Comparison of ENCODE assay signal across 10 cellular contexts in genomic region chr3:156818890-156819289, GRCh38. TPM values are rescaled to one million over a fixed set of nuclear protein-coding genes. Genes with fewer than 3 reads are reported as not detected.
DNase-seq lines count a peak whose midpoint lies in the region; ATAC-seq and TF ChIP-seq lines count a peak whose summit lies in the region.
"Had no signal": no experiment of that assay in that cellular context is flagged by ENCODE, and none has a peak within 500 bp of the region (broad histone marks: within the 10 kb centered on the region; RNA-seq: fewer than 3 reads in every experiment).

No MANE protein-coding gene starts in this region.

- WGBS in endodermal cell (ENCODE audit: insufficient coverage in 1 of 2, insufficient read length in 1 of 2), 2 experiments = 91 to 100% methylated on average over 1 to 3 of the region's 3 CpGs

- H3K4me3 ChIP-seq in SJCRH30 (no peak overlapping the region), endodermal cell (ENCODE audit: low read length) (no peak overlapping the region)

- no peaks in the 10 kb centered on the region for H3K27me3 ChIP-seq in SJCRH30
- peaks cover 25% of the 10 kb centered on the region for H3K27me3 ChIP-seq in endodermal cell (ENCODE audit: control insufficient read depth, insufficient read depth, low read length, poor library complexity, severe bottlenecking)

- no peak overlapping the region for H3K9ac ChIP-seq in endodermal cell (ENCODE audit: extremely low read depth, low read length, poor library complexity, severe bottlenecking)

- no peaks in the 10 kb centered on the region for H3K36me3 Mint-ChIP-seq in natural killer cell treated with Interleukin-12 subunit alpha and Interleukin-12 subunit beta and Interleukin-15 and Interleukin-18, amount 100 ng/mL, for 72 hours
- H3K36me3 Mint-ChIP-seq in natural killer cell = no peaks in the 10 kb centered on the region
- no peaks in the 10 kb centered on the region for H3K36me3 Mint-ChIP-seq in progenitor cell of endocrine pancreas (ENCODE audit: insufficient read depth)
- peaks cover 7% of the 10 kb centered on the region for H3K36me3 Mint-ChIP-seq in endodermal cell (ENCODE audit: low read depth)

- intact Hi-C loops in natural killer cell (cut with micrococcal nuclease) = loop anchor here (5.0 to 10.0 kb wide), 2 partner anchors 263 to 316 kb away; no protein-coding TSS in a partner anchor

- H3K4me1 ChIP-seq in SJCRH30 (peaks cover 16% of the 10 kb centered on the region), endodermal cell (ENCODE audit: control insufficient read depth, insufficient read depth, low read length) (peaks cover 2% of the 10 kb centered on the region)

- peaks cover 20 to 36% of the 10 kb centered on the region in 2 donors for H3K4me1 Mint-ChIP-seq in natural killer cell treated with Interleukin-12 subunit alpha and Interleukin-12 subunit beta and Interleukin-15 and Interleukin-18, amount 100 ng/mL, for 72 hours (ENCODE audit: low read depth in 2 of 2)
- peaks cover 22 to 23% of the 10 kb centered on the region in 2 donors for H3K4me1 Mint-ChIP-seq in natural killer cell
- peaks cover 17% of the 10 kb centered on the region for H3K4me1 Mint-ChIP-seq in progenitor cell of endocrine pancreas (ENCODE audit: low read depth)
- peaks cover 12% of the 10 kb centered on the region for H3K4me1 Mint-ChIP-seq in endodermal cell

- TF ChIP-seq CTCF in natural killer cell (IDR thresholded peaks at IDR 0.05) = no peak
- TF ChIP-seq CTCF in progenitor cell of endocrine pancreas (IDR thresholded peaks at IDR 0.05; ENCODE audit: unreplicated experiment) = no peak
- no peak for TF ChIP-seq CTCF in endodermal cell (conservative IDR thresholded peaks at IDR 0.05)

- DNase-seq in natural killer cell treated with Interleukin-12 subunit alpha and Interleukin-12 subunit beta and Interleukin-15 and Interleukin-18, amount 100 ng/mL, for 72 hours (ENCODE audit: low spot score) = no peak
- DNase-seq in natural killer cell (no peak), SJCRH30 (peak; percentile 23 to 36), fibroblast of peridontal ligament (ENCODE audit: extremely low read depth) (peak; percentile 43), progenitor cell of endocrine pancreas (ENCODE audit: low spot score, unreplicated experiment) (no peak), endodermal cell (no peak)
- DNase-seq: NCI-H1436 treated with DMSO at 0.1 percent for 48 hours had no signal

- H3K9me3 Mint-ChIP-seq in natural killer cell treated with Interleukin-12 subunit alpha and Interleukin-12 subunit beta and Interleukin-15 and Interleukin-18, amount 100 ng/mL, for 72 hours = no peaks in the 10 kb centered on the region
- H3K9me3 Mint-ChIP-seq in natural killer cell (no peaks in the 10 kb centered on the region), progenitor cell of endocrine pancreas (ENCODE audit: low read depth) (no peaks in the 10 kb centered on the region), endodermal cell (peaks cover 12% of the 10 kb centered on the region)

- peak overlapping the region; percentile 16 for H3K4me3 Mint-ChIP-seq in natural killer cell treated with Interleukin-12 subunit alpha and Interleukin-12 subunit beta and Interleukin-15 and Interleukin-18, amount 100 ng/mL, for 72 hours
- no peak overlapping the region for H3K4me3 Mint-ChIP-seq in natural killer cell
- H3K4me3 Mint-ChIP-seq in progenitor cell of endocrine pancreas (ENCODE audit: low read depth) = no peak overlapping the region
- H3K4me3 Mint-ChIP-seq in endodermal cell = no peak overlapping the region

- H3K27me3 Mint-ChIP-seq in natural killer cell treated with Interleukin-12 subunit alpha and Interleukin-12 subunit beta and Interleukin-15 and Interleukin-18, amount 100 ng/mL, for 72 hours = no peaks in the 10 kb centered on the region
- no peaks in the 10 kb centered on the region for H3K27me3 Mint-ChIP-seq in natural killer cell (ENCODE audit: low read depth in 2 of 2)
- peaks cover 7% of the 10 kb centered on the region for H3K27me3 Mint-ChIP-seq in progenitor cell of endocrine pancreas
- peaks cover 50% of the 10 kb centered on the region for H3K27me3 Mint-ChIP-seq in endodermal cell (ENCODE audit: insufficient read depth)

- no peaks in the 10 kb centered on the region for H3K36me3 ChIP-seq in SJCRH30
- no peaks in the 10 kb centered on the region for H3K36me3 ChIP-seq in endodermal cell (ENCODE audit: control insufficient read depth, insufficient read depth, low read length)

- H3K9me3 ChIP-seq in SJCRH30 (replicated peaks) = no peaks in the 10 kb centered on the region
- peaks cover 6% of the 10 kb centered on the region for H3K9me3 ChIP-seq in endodermal cell (ENCODE audit: control insufficient read depth, low read length)

- peak overlapping the region; percentile 57 for H3K27ac ChIP-seq in SJCRH30
- H3K27ac ChIP-seq in endodermal cell (ENCODE audit: low read depth, low read length) = no peak overlapping the region

- peak overlapping the region; percentile 95 to 96 for H3K27ac Mint-ChIP-seq in natural killer cell treated with Interleukin-12 subunit alpha and Interleukin-12 subunit beta and Interleukin-15 and Interleukin-18, amount 100 ng/mL, for 72 hours
- H3K27ac Mint-ChIP-seq in natural killer cell = no peak overlapping the region
- no peak overlapping the region for H3K27ac Mint-ChIP-seq in progenitor cell of endocrine pancreas
- H3K27ac Mint-ChIP-seq in endodermal cell = no peak overlapping the region

- ATAC-seq in natural killer cell treated with Interleukin-12 subunit alpha and Interleukin-12 subunit beta and Interleukin-15 and Interleukin-18, amount 100 ng/mL, for 72 hours = no peak
- no peak for ATAC-seq in natural killer cell
- no peak for ATAC-seq in GM19328 (IDR thresholded peaks at IDR 0.05; ENCODE audit: unreplicated experiment)
- no peak for ATAC-seq in HG02884 (IDR thresholded peaks at IDR 0.05; ENCODE audit: unreplicated experiment)

RNA-seq across cellular contexts. Expression of gene LEKR1, which starts 7.3 kb away (rescaled TPM):
- total RNA-seq in natural killer cell treated with Interleukin-12 subunit alpha and Interleukin-12 subunit beta and Interleukin-15 and Interleukin-18, amount 100 ng/mL, for 72 hours = 1 to 10 TPM in 1 of 2 donors, under 1 TPM in 1; 0.43 to 1.3 TPM
- 1 to 10 TPM; 1.1 to 1.7 (median 1.2) TPM for total RNA-seq in natural killer cell
- total RNA-seq in SJCRH30 (2014; rRNA removed; shearing (Covaris generic)) = 0.61 and 0.91 TPM in 2 replicates
- total RNA-seq in progenitor cell of endocrine pancreas = 2.4 and 4.1 TPM in 2 replicates
- 1 to 10 TPM; 1.0 to 1.2 TPM for total RNA-seq in endodermal cell
- polyA plus RNA-seq in endodermal cell (2013, experiment 1 of 2) = 0.46 TPM
- 0.37 TPM for polyA plus RNA-seq in endodermal cell (2013, experiment 2 of 2)
- total RNA-seq: SK-MEL-5 had no signal

Comparison
In these comparisons a context has a peak if more than half of its experiments do, and no peak if none do; other contexts are left out.
1. H3K27ac Mint-ChIP-seq: peak in natural killer cell treated with Interleukin-12 subunit alpha and Interleukin-12 subunit beta and Interleukin-15 and Interleukin-18, amount 100 ng/mL, for 72 hours (2 of 2); none in natural killer cell (0 of 2), progenitor cell of endocrine pancreas (single experiment) and endodermal cell (single experiment).
2. DNase-seq: peak in SJCRH30 (2 of 2) and fibroblast of peridontal ligament (single experiment); none in natural killer cell treated with Interleukin-12 subunit alpha and Interleukin-12 subunit beta and Interleukin-15 and Interleukin-18, amount 100 ng/mL, for 72 hours (single experiment), natural killer cell (single experiment), progenitor cell of endocrine pancreas (single experiment) and endodermal cell (single experiment).